ENCODE assay signal across 9 cellular contexts in genomic region chr5:110865400-110866094, GRCh38.
DNase-seq lines count a peak whose midpoint lies in the region; ATAC-seq and TF ChIP-seq lines count a peak whose summit lies in the region.
"Had no signal": no experiment of that assay in that cellular context is flagged by ENCODE, and none has a peak within 500 bp of the region (broad histone marks: within the 10 kb centered on the region; RNA-seq: fewer than 3 reads in every experiment).

No MANE protein-coding gene starts in this region.

- DNase-seq in activated CD8-positive, alpha-beta T cell treated with anti-CD3 and anti-CD28 coated beads for 36 hours = peak; percentile 16
- DNase-seq in activated CD8-positive, alpha-beta T cell treated with anti-CD3 and anti-CD28 coated beads, Interleukin-2, amount 10 ng/mL, durations not matched to agents 7 days and 5 days = no peak
- DNase-seq in Panc1 (ENCODE audit: low read depth, low spot score) (peak; percentile 13), foreskin melanocyte (peak; percentile 41), nucleus accumbens (lab: John Stamatoyannopoulos, UW) (no peak), occipital lobe (lab: John Stamatoyannopoulos, UW) (no peak)
- DNase-seq: activated naive CD8-positive, alpha-beta T cell treated with anti-CD3 and anti-CD28 coated beads, Interleukin-2, amount 10 ng/mL, durations not matched to agents 7 days and 5 days had no signal

- H3K36me3 ChIP-seq in Panc1 (ENCODE audit: control insufficient read depth, insufficient read depth, low read length) = no peaks in the 10 kb centered on the region

- H3K27me3 Mint-ChIP-seq in activated CD8-positive, alpha-beta T cell treated with anti-CD3 and anti-CD28 coated beads for 36 hours = peaks cover 8% of the 10 kb centered on the region
- H3K27me3 Mint-ChIP-seq in activated CD8-positive, alpha-beta T cell treated with anti-CD3 and anti-CD28 coated beads, Interleukin-2, amount 10 ng/mL, durations not matched to agents 7 days and 5 days (ENCODE audit: low read depth) = no peaks in the 10 kb centered on the region

- no peaks in the 10 kb centered on the region for H3K4me1 ChIP-seq in Panc1 (ENCODE audit: control insufficient read depth, insufficient read depth, low read length)

- H3K27ac Mint-ChIP-seq in activated CD8-positive, alpha-beta T cell treated with anti-CD3 and anti-CD28 coated beads for 36 hours = no peak overlapping the region
- no peak overlapping the region for H3K27ac Mint-ChIP-seq in activated CD8-positive, alpha-beta T cell treated with anti-CD3 and anti-CD28 coated beads, Interleukin-2, amount 10 ng/mL, durations not matched to agents 7 days and 5 days
- H3K27ac Mint-ChIP-seq: activated naive CD8-positive, alpha-beta T cell treated with anti-CD3 and anti-CD28 coated beads, Interleukin-2, amount 10 ng/mL, durations not matched to agents 7 days and 5 days had no signal

- H3K36me3 Mint-ChIP-seq in activated CD8-positive, alpha-beta T cell treated with anti-CD3 and anti-CD28 coated beads for 36 hours (ENCODE audit: low read depth) = no peaks in the 10 kb centered on the region
- H3K36me3 Mint-ChIP-seq in activated CD8-positive, alpha-beta T cell treated with anti-CD3 and anti-CD28 coated beads, Interleukin-2, amount 10 ng/mL, durations not matched to agents 7 days and 5 days (ENCODE audit: low read depth) = no peaks in the 10 kb centered on the region
- H3K36me3 Mint-ChIP-seq: activated naive CD8-positive, alpha-beta T cell treated with anti-CD3 and anti-CD28 coated beads, Interleukin-2, amount 10 ng/mL, durations not matched to agents 7 days and 5 days had no signal

- no peak for ATAC-seq in activated CD8-positive, alpha-beta T cell treated with anti-CD3 and anti-CD28 coated beads for 36 hours
- ATAC-seq in activated CD8-positive, alpha-beta T cell treated with anti-CD3 and anti-CD28 coated beads, Interleukin-2, amount 10 ng/mL, durations not matched to agents 7 days and 5 days = no peak
- ATAC-seq in HG02884 (IDR thresholded peaks at IDR 0.05; ENCODE audit: unreplicated experiment) (peak; percentile 72), Panc1 (no peak), HG03457 (IDR thresholded peaks at IDR 0.05; ENCODE audit: unreplicated experiment) (no peak)

- H3K9me3 ChIP-seq in Panc1 (ENCODE audit: control insufficient read depth, insufficient read depth, low read depth, low read length) = no peaks in the 10 kb centered on the region

- H3K9me3 Mint-ChIP-seq in activated CD8-positive, alpha-beta T cell treated with anti-CD3 and anti-CD28 coated beads for 36 hours = no peaks in the 10 kb centered on the region
- H3K9me3 Mint-ChIP-seq in activated CD8-positive, alpha-beta T cell treated with anti-CD3 and anti-CD28 coated beads, Interleukin-2, amount 10 ng/mL, durations not matched to agents 7 days and 5 days (ENCODE audit: insufficient read depth) = no peaks in the 10 kb centered on the region
- H3K9me3 Mint-ChIP-seq: activated naive CD8-positive, alpha-beta T cell treated with anti-CD3 and anti-CD28 coated beads, Interleukin-2, amount 10 ng/mL, durations not matched to agents 7 days and 5 days had no signal

- H3K4me3 ChIP-seq in Panc1 (ENCODE audit: low read depth in 2 of 2, low read length in 2 of 2) = no peak overlapping the region

- H3K27ac ChIP-seq in Panc1 (ENCODE audit: low read length) = no peak overlapping the region

- H3K4me1 Mint-ChIP-seq in activated CD8-positive, alpha-beta T cell treated with anti-CD3 and anti-CD28 coated beads for 36 hours (ENCODE audit: low read depth) = no peaks in the 10 kb centered on the region
- H3K4me1 Mint-ChIP-seq in activated CD8-positive, alpha-beta T cell treated with anti-CD3 and anti-CD28 coated beads, Interleukin-2, amount 10 ng/mL, durations not matched to agents 7 days and 5 days (ENCODE audit: low read depth) = no peaks in the 10 kb centered on the region
- H3K4me1 Mint-ChIP-seq: activated naive CD8-positive, alpha-beta T cell treated with anti-CD3 and anti-CD28 coated beads, Interleukin-2, amount 10 ng/mL, durations not matched to agents 7 days and 5 days had no signal

- H3K4me3 Mint-ChIP-seq in activated CD8-positive, alpha-beta T cell treated with anti-CD3 and anti-CD28 coated beads for 36 hours = no peak overlapping the region
- no peak overlapping the region for H3K4me3 Mint-ChIP-seq in activated CD8-positive, alpha-beta T cell treated with anti-CD3 and anti-CD28 coated beads, Interleukin-2, amount 10 ng/mL, durations not matched to agents 7 days and 5 days
- H3K4me3 Mint-ChIP-seq: activated naive CD8-positive, alpha-beta T cell treated with anti-CD3 and anti-CD28 coated beads, Interleukin-2, amount 10 ng/mL, durations not matched to agents 7 days and 5 days had no signal

- in situ Hi-C loops in Panc1 (cut with HindIII; ENCODE audit: low pct_unique_long_range_greater_than_20kb, low sequenced_read_pairs) = no loop called here

- CTCF ChIA-PET in activated CD8-positive, alpha-beta T cell treated with anti-CD3 and anti-CD28 coated beads for 36 hours (lab: Charles Lee) = interaction anchor here (0.9 kb wide), 1 partner anchor 109 kb away, joined by 3 read pairs; no protein-coding TSS in a partner anchor
- CTCF ChIA-PET in activated CD8-positive, alpha-beta T cell treated with anti-CD3 and anti-CD28 coated beads, Interleukin-2, amount 10 ng/mL, durations not matched to agents 7 days and 5 days (lab: Charles Lee) = interaction anchor here (1.0 kb wide), 1 partner anchor 109 kb away, joined by 3 read pairs; no protein-coding TSS in a partner anchor
- CTCF ChIA-PET in Panc1 (lab: Charles Lee) = no interaction called here

- POLR2A ChIA-PET in activated CD8-positive, alpha-beta T cell treated with anti-CD3 and anti-CD28 coated beads for 36 hours (lab: Charles Lee) = no interaction called here
- POLR2A ChIA-PET in activated CD8-positive, alpha-beta T cell treated with anti-CD3 and anti-CD28 coated beads, Interleukin-2, amount 10 ng/mL, durations not matched to agents 7 days and 5 days (lab: Charles Lee) = no interaction called here
- POLR2A ChIA-PET in Panc1 (lab: Charles Lee) = no interaction called here

- intact Hi-C loops in activated CD8-positive, alpha-beta T cell treated with anti-CD3 and anti-CD28 coated beads for 36 hours (cut with micrococcal nuclease) = no loop called here
- intact Hi-C loops in Panc1 (cut with micrococcal nuclease; ENCODE audit: unreplicated experiment) = no loop called here

- H3K27me3 ChIP-seq in Panc1 (ENCODE audit: control insufficient read depth, insufficient read depth, low read length) = no peaks in the 10 kb centered on the region; the same call in 1 of the 2 replicates

- TF ChIP-seq CTCF in activated CD8-positive, alpha-beta T cell treated with anti-CD3 and anti-CD28 coated beads for 36 hours (IDR thresholded peaks at IDR 0.05) = peak; percentile 28
- peak; percentile 39 for TF ChIP-seq CTCF in Panc1 (IDR thresholded peaks at IDR 0.05)

- no TSS peak for BruUV-seq in Panc1 (replicated peaks; lab: Mats Ljungman, UMichigan)

Comparison
In these comparisons a context has a peak if more than half of its experiments do, and no peak if none do; other contexts are left out.
1. DNase-seq: peak in activated CD8-positive, alpha-beta T cell treated with anti-CD3 and anti-CD28 coated beads for 36 hours (single experiment), Panc1 (single experiment) and foreskin melanocyte (single experiment); none in activated CD8-positive, alpha-beta T cell treated with anti-CD3 and anti-CD28 coated beads, Interleukin-2, amount 10 ng/mL, durations not matched to agents 7 days and 5 days (single experiment), nucleus accumbens (0 of 56) and occipital lobe (single experiment).